Comparison of ENCODE assay signal across 13 cellular contexts in genomic region chr18:58911241-58911640, GRCh38. TPM values are rescaled to one million over a fixed set of nuclear protein-coding genes. Genes with fewer than 3 reads are reported as not detected.
DNase-seq lines count a peak whose midpoint lies in the region; ATAC-seq and TF ChIP-seq lines count a peak whose summit lies in the region.
"Had no signal": no experiment of that assay in that cellular context is flagged by ENCODE, and none has a peak within 500 bp of the region (broad histone marks: within the 10 kb centered on the region; RNA-seq: fewer than 3 reads in every experiment).

No MANE protein-coding gene starts in this region.

- TF ChIP-seq CTCF in SU-DHL-6 (IDR thresholded peaks at IDR 0.05; ENCODE audit: insufficient read depth, low read length, poor library complexity, severe bottlenecking), result no peak
- TF ChIP-seq CTCF in foreskin fibroblast (IDR thresholded peaks at IDR 0.05; ENCODE audit: low read depth, low read length), result no peak
- TF ChIP-seq CTCF in prostate gland (IDR thresholded peaks at IDR 0.05), result no peak
- TF ChIP-seq CTCF in CD8-positive, alpha-beta T cell (IDR thresholded peaks at IDR 0.05), result no peak

- H3K27ac ChIP-seq in SU-DHL-6 (ENCODE audit: low read depth, low read length) (peak overlapping the region; percentile 8), prostate gland (peak overlapping the region; percentile 58 to 65)
- H3K27ac ChIP-seq in CD8-positive, alpha-beta T cell (ENCODE audit: low read depth, low read length), result no peak overlapping the region

- H3K9me3 ChIP-seq in SU-DHL-6 (ENCODE audit: insufficient read depth, low read length), result no peaks in the 10 kb centered on the region
- H3K9me3 ChIP-seq in prostate gland, result no peaks in the 10 kb centered on the region
- H3K9me3 ChIP-seq in CD8-positive, alpha-beta T cell (ENCODE audit: low read length), result no peaks in the 10 kb centered on the region

- TF ChIP-seq POLR2A in prostate gland (IDR thresholded peaks at IDR 0.05), result no peak

- peaks cover 100% of the 10 kb centered on the region for H3K79me2 ChIP-seq in SU-DHL-6 (ENCODE audit: insufficient read depth, low read length)

- H3K9ac ChIP-seq in SU-DHL-6 (ENCODE audit: low read length), result no peak overlapping the region

- CTCF ChIA-PET in CD8-positive, alpha-beta T cell (lab: Charles Lee), result no interaction called here

- no peak overlapping the region for H3K27ac Mint-ChIP-seq in CD8-positive, alpha-beta T cell
- H3K27ac Mint-ChIP-seq: immature natural killer cell had no signal

- peaks cover 26% of the 10 kb centered on the region for H3F3A ChIP-seq in SU-DHL-6 (ENCODE audit: insufficient read depth)

- no peak overlapping the region for H3K4me2 ChIP-seq in SU-DHL-6 (ENCODE audit: low read depth, low read length, poor library complexity, severe bottlenecking)

- H3K4me3 Mint-ChIP-seq in CD8-positive, alpha-beta T cell, result no peak overlapping the region
- H3K4me3 Mint-ChIP-seq: immature natural killer cell had no signal

- 0 out of 2 replicates have a peak, but pooled peaks cover 4% of the 10 kb centered on the region for H4K20me1 ChIP-seq in SU-DHL-6 (ENCODE audit: low read depth, low read length)

- DNase-seq in AG08395 (ENCODE audit: low spot score) (peak; percentile 27), foreskin fibroblast (peak; percentile 14 to 58), prostate gland (ENCODE audit: low spot score) (no peak), NK-92 (lab: John Stamatoyannopoulos, UW; ENCODE audit: unreplicated experiment) (no peak), ACHN (no peak), NCI-H774 (lab: John Stamatoyannopoulos, UW) (no peak)
- no peak for DNase-seq in CD8-positive, alpha-beta T cell
- DNase-seq: cerebellar nuclear complex, immature natural killer cell, KBM-7, NCI-H345, posterior cingulate gyrus had no signal

- H3K4me1 ChIP-seq in prostate gland (replicated peaks), result no peaks in the 10 kb centered on the region
- H3K4me1 ChIP-seq in CD8-positive, alpha-beta T cell (ENCODE audit: insufficient read depth, low read length), result no peaks in the 10 kb centered on the region

- H3K36me3 Mint-ChIP-seq in CD8-positive, alpha-beta T cell, result no peaks in the 10 kb centered on the region
- H3K36me3 Mint-ChIP-seq: immature natural killer cell had no signal

- no peak overlapping the region for H2AFZ ChIP-seq in SU-DHL-6 (ENCODE audit: low read depth, low read length, severe bottlenecking)

- POLR2A ChIA-PET in CD8-positive, alpha-beta T cell (lab: Charles Lee), result no interaction called here

- 78% methylated on average over 4 of the region's 4 CpGs for WGBS in prostate gland

- H3K36me3 ChIP-seq in SU-DHL-6 (ENCODE audit: low read length), result peaks cover 7% of the 10 kb centered on the region; the same call in 1 of the 2 replicates
- H3K36me3 ChIP-seq in prostate gland, result no peaks in the 10 kb centered on the region
- no peaks in the 10 kb centered on the region for H3K36me3 ChIP-seq in CD8-positive, alpha-beta T cell (ENCODE audit: insufficient read depth, low read length)

- in situ Hi-C loops in ACHN (cut with HindIII; ENCODE audit: low pct_ligation_motif_present, low pct_unique_long_range_greater_than_20kb, low sequenced_read_pairs), result no loop called here

- H3K9me2 ChIP-seq in SU-DHL-6 (replicated peaks; ENCODE audit: insufficient read depth, low read length), result no peaks in the 10 kb centered on the region

- peaks cover 5% of the 10 kb centered on the region for H3K4me1 Mint-ChIP-seq in CD8-positive, alpha-beta T cell (ENCODE audit: low read depth)

- peaks cover 20% of the 10 kb centered on the region for H3K27me3 Mint-ChIP-seq in CD8-positive, alpha-beta T cell (ENCODE audit: low read depth)

- H3K4me3 ChIP-seq in SU-DHL-6 (ENCODE audit: insufficient read depth, low read length, poor library complexity, severe bottlenecking) (no peak overlapping the region), foreskin fibroblast (ENCODE audit: low read depth in 1 of 2, low read length in 2 of 2) (no peak overlapping the region), prostate gland (no peak overlapping the region)
- no peak overlapping the region for H3K4me3 ChIP-seq in CD8-positive, alpha-beta T cell (ENCODE audit: low read depth, low read length)

- intact Hi-C loops in prostate gland (cut with DNase I), result loop anchor here (5.0 kb wide), 2 partner anchors 49 to 56 kb away; partner anchors contain the start of gene ZNF532
- intact Hi-C loops in CD8-positive, alpha-beta T cell (cut with DNase I, micrococcal nuclease), result no loop called here

- H3K27me3 ChIP-seq in SU-DHL-6 (ENCODE audit: low read length), result no peaks in the 10 kb centered on the region
- no peaks in the 10 kb centered on the region for H3K27me3 ChIP-seq in prostate gland (replicated peaks; ENCODE audit: insufficient read depth)
- no peaks in the 10 kb centered on the region for H3K27me3 ChIP-seq in CD8-positive, alpha-beta T cell (ENCODE audit: insufficient read depth, low read length)

- no peaks in the 10 kb centered on the region for H3K9me3 Mint-ChIP-seq in CD8-positive, alpha-beta T cell

- ATAC-seq in CD8-positive, alpha-beta T cell, result no peak

RNA-seq across cellular contexts. Expression of gene ZNF532, which starts 46.6 kb away (rescaled TPM):
- 100 to 1,000 TPM; 231 to 299 TPM for total RNA-seq in prostate gland
- 1 to 10 TPM; 3.4 to 3.7 TPM for total RNA-seq in CD8-positive, alpha-beta T cell

Comparison
In these comparisons a context has a peak if more than half of its experiments do, and no peak if none do; other contexts are left out.
1. DNase-seq: peak in AG08395 (single experiment) and foreskin fibroblast (2 of 2); none in prostate gland (single experiment), CD8-positive, alpha-beta T cell (0 of 7), NK-92 (single experiment), ACHN (single experiment) and NCI-H774 (single experiment).
2. RNA of gene ZNF532, which starts 46.6 kb away (total RNA-seq): 231 to 299 TPM in prostate gland; 3.4 to 3.7 TPM in CD8-positive, alpha-beta T cell; every median in the first group is over 10 times any median in the second.